ENCODE assay signal across 12 cellular contexts in the genomic region with DNA sequence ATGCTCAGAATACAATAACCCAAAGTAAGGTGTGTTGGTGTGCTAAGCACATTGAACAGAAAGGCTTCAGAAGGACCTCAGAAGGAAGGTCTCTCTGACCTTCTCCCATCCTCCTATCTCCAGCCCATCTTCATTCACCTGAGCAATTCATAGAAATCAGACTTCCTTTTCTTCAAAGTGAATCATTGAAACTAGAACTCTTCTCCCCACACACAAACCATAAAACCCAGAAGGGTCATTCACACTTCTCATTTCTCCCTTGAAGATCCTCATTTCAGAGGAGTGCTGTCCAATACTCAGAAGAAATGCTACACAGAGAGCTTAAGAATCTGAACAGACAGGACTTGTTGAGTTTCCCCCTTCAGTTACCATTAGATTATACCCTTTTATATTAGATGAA.
DNase-seq lines count a peak whose midpoint lies in the region; ATAC-seq lines count a peak whose summit lies in the region.
"Had no signal": no experiment of that assay in that cellular context is flagged by ENCODE, and none has a peak within 500 bp of the region (broad histone marks: within the 10 kb centered on the region; RNA-seq: fewer than 3 reads in every experiment).

No MANE protein-coding gene starts in this region.

- H3K27ac Mint-ChIP-seq in activated naive CD4-positive, alpha-beta T cell treated with anti-CD3 and anti-CD28 coated beads, Interleukin-2, amount 50 U/mL, for 72 hours, result no peak overlapping the region
- H3K27ac Mint-ChIP-seq in activated naive CD4-positive, alpha-beta T cell treated with anti-CD3 and anti-CD28 coated beads, Interleukin-2, amount 10 ng/mL, durations not matched to agents 7 days and 5 days, result no peak overlapping the region
- H3K27ac Mint-ChIP-seq: type B pancreatic cell had no signal

- no peak for DNase-seq in activated naive CD4-positive, alpha-beta T cell treated with anti-CD3 and anti-CD28 coated beads, Interleukin-2, amount 50 U/mL, for 72 hours (ENCODE audit: low spot score in 2 of 2)
- DNase-seq in activated naive CD4-positive, alpha-beta T cell treated with anti-CD3 and anti-CD28 coated beads, Interleukin-2, amount 10 ng/mL, durations not matched to agents 7 days and 5 days, result no peak
- DNase-seq in DMS153 treated with DMSO at 0.1 percent for 48 hours (lab: John Stamatoyannopoulos, UW; ENCODE audit: unreplicated experiment) (no peak), midbrain (lab: John Stamatoyannopoulos, UW) (no peak), hepatic stellate cell (ENCODE audit: low spot score) (no peak)
- DNase-seq: anterior cingulate cortex, NCI-H146, SHP77 treated with DMSO at 0.1 percent for 48 hours had no signal

- ATAC-seq in activated naive CD4-positive, alpha-beta T cell treated with anti-CD3 and anti-CD28 coated beads, Interleukin-2, amount 50 U/mL, for 72 hours, result peak; percentile 73 to 90
- ATAC-seq in HG02623 (IDR thresholded peaks at IDR 0.05; ENCODE audit: unreplicated experiment), result peak; percentile 80
- peak; percentile 75 for ATAC-seq in HG03520 (IDR thresholded peaks at IDR 0.05; ENCODE audit: unreplicated experiment)
- ATAC-seq in GM19397 (IDR thresholded peaks at IDR 0.05; ENCODE audit: unreplicated experiment), result no peak

- no peaks in the 10 kb centered on the region for H3K36me3 Mint-ChIP-seq in activated naive CD4-positive, alpha-beta T cell treated with anti-CD3 and anti-CD28 coated beads, Interleukin-2, amount 50 U/mL, for 72 hours
- H3K36me3 Mint-ChIP-seq in activated naive CD4-positive, alpha-beta T cell treated with anti-CD3 and anti-CD28 coated beads, Interleukin-2, amount 10 ng/mL, durations not matched to agents 7 days and 5 days, result no peaks in the 10 kb centered on the region
- H3K36me3 Mint-ChIP-seq: type B pancreatic cell had no signal

- no peaks in the 10 kb centered on the region for H3K27me3 Mint-ChIP-seq in activated naive CD4-positive, alpha-beta T cell treated with anti-CD3 and anti-CD28 coated beads, Interleukin-2, amount 10 ng/mL, durations not matched to agents 7 days and 5 days

- H3K4me3 Mint-ChIP-seq in activated naive CD4-positive, alpha-beta T cell treated with anti-CD3 and anti-CD28 coated beads, Interleukin-2, amount 10 ng/mL, durations not matched to agents 7 days and 5 days, result no peak overlapping the region
- H3K4me3 Mint-ChIP-seq: type B pancreatic cell had no signal

- H3K4me1 Mint-ChIP-seq in activated naive CD4-positive, alpha-beta T cell treated with anti-CD3 and anti-CD28 coated beads, Interleukin-2, amount 10 ng/mL, durations not matched to agents 7 days and 5 days, result peaks cover 4% of the 10 kb centered on the region

- CTCF ChIA-PET in activated naive CD4-positive, alpha-beta T cell treated with anti-CD3 and anti-CD28 coated beads, Interleukin-2, amount 10 ng/mL, durations not matched to agents 7 days and 5 days (lab: Charles Lee), result no interaction called here

- H3K9me3 Mint-ChIP-seq in activated naive CD4-positive, alpha-beta T cell treated with anti-CD3 and anti-CD28 coated beads, Interleukin-2, amount 50 U/mL, for 72 hours, result no peaks in the 10 kb centered on the region
- no peaks in the 10 kb centered on the region for H3K9me3 Mint-ChIP-seq in activated naive CD4-positive, alpha-beta T cell treated with anti-CD3 and anti-CD28 coated beads, Interleukin-2, amount 10 ng/mL, durations not matched to agents 7 days and 5 days
